ENCODE assay signal across 37 cellular contexts in the genomic region with DNA sequence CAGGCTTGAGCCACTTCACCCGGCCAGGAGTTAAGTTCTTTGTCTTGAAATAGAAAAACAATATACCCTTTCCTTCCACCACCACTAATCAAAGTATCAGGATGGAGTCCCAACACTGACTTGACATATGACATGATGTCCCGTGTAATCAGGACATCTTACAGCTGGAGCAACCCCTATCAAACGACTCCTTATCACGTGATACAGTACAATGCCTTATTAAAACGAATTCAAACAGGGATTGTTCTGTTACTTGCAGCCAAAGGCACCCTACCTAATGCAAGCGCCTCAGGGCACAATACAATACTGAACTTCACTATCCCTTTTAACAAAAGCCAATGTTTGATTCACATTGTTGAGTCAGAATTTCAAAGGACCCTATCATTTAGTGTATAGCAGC.
"Had no signal": no experiment of that assay in that cellular context is flagged by ENCODE, and none has a peak within 500 bp of the region (broad histone marks: within the 10 kb centered on the region; RNA-seq: fewer than 3 reads in every experiment).

No MANE protein-coding gene starts in this region.

- FAIRE-seq: bronchial epithelial cell, TTC549 had no signal

- H3K27me3 Mint-ChIP-seq: activated CD4-positive, alpha-beta T cell treated with anti-CD3 and anti-CD28 coated beads, Interleukin-2, amount 10 ng/mL, durations not matched to agents 24 days and 14 days; activated naive CD4-positive, alpha-beta T cell treated with anti-CD3 and anti-CD28 coated beads, Interleukin-2, amount 10 ng/mL, durations not matched to agents 7 days and 5 days had no signal

- H3K4me3 ChIP-seq: ascending aorta, cardiac muscle cell had no signal

- H3K9me3 Mint-ChIP-seq: activated B cell treated with CpG ODN at 0.5 μM for 24 hours; activated CD4-positive, alpha-beta memory T cell treated with anti-CD3 and anti-CD28 coated beads for 36 hours; activated CD4-positive, alpha-beta T cell treated with anti-CD3 and anti-CD28 coated beads, Interleukin-2, amount 10 ng/mL, durations not matched to agents 24 days and 14 days; activated CD8-positive, alpha-beta T cell treated with anti-CD3 and anti-CD28 coated beads for 36 hours; activated naive CD4-positive, alpha-beta T cell treated with anti-CD3 and anti-CD28 coated beads, Interleukin-2, amount 10 ng/mL, durations not matched to agents 7 days and 5 days; activated naive CD4-positive, alpha-beta T cell treated with anti-CD3 and anti-CD28 coated beads, Interleukin-2, amount 50 U/mL, for 24 hours; activated naive CD8-positive, alpha-beta T cell treated with anti-CD3 and anti-CD28 coated beads, Interleukin-2, amount 10 ng/mL, durations not matched to agents 7 days and 5 days; activated naive CD8-positive, alpha-beta T cell treated with anti-CD3 and anti-CD28 coated beads, Interleukin-2, amount 50 U/mL, for 24 hours; activated T-helper 2 cell treated with anti-CD3 and anti-CD28 coated beads, Interferon-gamma antibody, Interleukin-2, Interleukin-4, amounts not matched to agents 10 μg/mL and 5 μg/mL and 100 μg/mL, durations not matched to agents 14 hours and 24 hours and 36 hours; T-helper 1 cell treated with Interleukin-12 subunit alpha and Interleukin-12 subunit beta and Interleukin-4 antibody, amounts not matched to agents 30 μg/mL and 1 μg/mL, for 36 hours; T-helper 2 cell treated with Interferon-gamma antibody and Interleukin-4, amounts not matched to agents 5 μg/mL and 100 μg/mL, for 36 hours had no signal

- H3K27ac Mint-ChIP-seq: activated B cell treated with CpG ODN at 0.5 μM for 24 hours; activated CD4-positive, alpha-beta memory T cell treated with anti-CD3 and anti-CD28 coated beads for 36 hours; activated CD4-positive, alpha-beta T cell treated with anti-CD3 and anti-CD28 coated beads, Interleukin-2, amount 10 ng/mL, durations not matched to agents 24 days and 14 days; activated CD8-positive, alpha-beta T cell treated with anti-CD3 and anti-CD28 coated beads for 36 hours; activated naive CD4-positive, alpha-beta T cell treated with anti-CD3 and anti-CD28 coated beads, Interleukin-2, amount 10 ng/mL, durations not matched to agents 7 days and 5 days; activated naive CD4-positive, alpha-beta T cell treated with anti-CD3 and anti-CD28 coated beads, Interleukin-2, amount 50 U/mL, for 24 hours; activated naive CD8-positive, alpha-beta T cell; activated naive CD8-positive, alpha-beta T cell treated with anti-CD3 and anti-CD28 coated beads, Interleukin-2, amount 10 ng/mL, durations not matched to agents 7 days and 5 days; activated naive CD8-positive, alpha-beta T cell treated with anti-CD3 and anti-CD28 coated beads, Interleukin-2, amount 50 U/mL, for 24 hours; activated T-helper 2 cell treated with anti-CD3 and anti-CD28 coated beads, Interferon-gamma antibody, Interleukin-2, Interleukin-4, amounts not matched to agents 10 μg/mL and 5 μg/mL and 100 μg/mL, durations not matched to agents 14 hours and 24 hours and 36 hours; brain; T-helper 1 cell treated with Interleukin-12 subunit alpha and Interleukin-12 subunit beta and Interleukin-4 antibody, amounts not matched to agents 30 μg/mL and 1 μg/mL, for 36 hours; T-helper 2 cell treated with Interferon-gamma antibody and Interleukin-4, amounts not matched to agents 5 μg/mL and 100 μg/mL, for 36 hours had no signal

- H3K4me1 Mint-ChIP-seq: activated B cell treated with CpG ODN at 0.5 μM for 24 hours; activated CD4-positive, alpha-beta T cell treated with anti-CD3 and anti-CD28 coated beads, Interleukin-2, amount 10 ng/mL, durations not matched to agents 24 days and 14 days; activated naive CD4-positive, alpha-beta T cell treated with anti-CD3 and anti-CD28 coated beads, Interleukin-2, amount 10 ng/mL, durations not matched to agents 7 days and 5 days; activated naive CD4-positive, alpha-beta T cell treated with anti-CD3 and anti-CD28 coated beads, Interleukin-2, amount 50 U/mL, for 24 hours; activated naive CD8-positive, alpha-beta T cell treated with anti-CD3 and anti-CD28 coated beads, Interleukin-2, amount 10 ng/mL, durations not matched to agents 7 days and 5 days; activated naive CD8-positive, alpha-beta T cell treated with anti-CD3 and anti-CD28 coated beads, Interleukin-2, amount 50 U/mL, for 24 hours; central memory CD8-positive, alpha-beta T cell had no signal

- H3K4me1 ChIP-seq: ascending aorta had no signal

- H3K36me3 Mint-ChIP-seq: activated CD4-positive, alpha-beta memory T cell treated with anti-CD3 and anti-CD28 coated beads for 36 hours; activated naive CD4-positive, alpha-beta T cell treated with anti-CD3 and anti-CD28 coated beads, Interleukin-2, amount 10 ng/mL, durations not matched to agents 7 days and 5 days; activated naive CD4-positive, alpha-beta T cell treated with anti-CD3 and anti-CD28 coated beads, Interleukin-2, amount 50 U/mL, for 24 hours; activated naive CD8-positive, alpha-beta T cell; activated naive CD8-positive, alpha-beta T cell treated with anti-CD3 and anti-CD28 coated beads, Interleukin-2, amount 10 ng/mL, durations not matched to agents 7 days and 5 days; brain had no signal

- H3K36me3 ChIP-seq: ascending aorta, cardiac muscle cell had no signal

- DNase-seq: activated B cell treated with CpG ODN at 0.5 μM for 24 hours; activated CD4-positive, alpha-beta memory T cell treated with anti-CD3 and anti-CD28 coated beads for 36 hours; activated CD4-positive, alpha-beta T cell treated with anti-CD3 and anti-CD28 coated beads for 4 hours; activated CD4-positive, alpha-beta T cell treated with anti-CD3 and anti-CD28 coated beads, Interleukin-2, amount 10 ng/mL, durations not matched to agents 24 days and 14 days; activated CD4-positive, alpha-beta T cell treated with anti-CD3 and anti-CD28 coated beads, Interleukin-2, amount 50 U/mL, for 1 hour; activated CD4-positive, alpha-beta T cell treated with anti-CD3 and anti-CD28 coated beads, Interleukin-2, amount 50 U/mL, for 4 hours; activated CD4-positive, CD25-positive, alpha-beta regulatory T cell treated with anti-CD3 and anti-CD28 coated beads, Interleukin-2, amount 50 U/mL, for 72 hours; activated CD8-positive, alpha-beta memory T cell treated with anti-CD3 and anti-CD28 coated beads, Interleukin-2, amount 50 U/mL, for 4 hours; activated CD8-positive, alpha-beta T cell treated with anti-CD3 and anti-CD28 coated beads for 36 hours; activated effector memory CD4-positive, alpha-beta T cell treated with Interleukin-2 at 50 U/mL for 16 hours; activated gamma-delta T cell; activated naive CD4-positive, alpha-beta T cell treated with anti-CD3 and anti-CD28 coated beads, Interleukin-2, amount 10 ng/mL, durations not matched to agents 7 days and 5 days; activated naive CD4-positive, alpha-beta T cell treated with Interleukin-2 at 50 U/mL for 16 hours; activated naive CD8-positive, alpha-beta T cell treated with anti-CD3 and anti-CD28 coated beads, Interleukin-2, amount 10 ng/mL, durations not matched to agents 7 days and 5 days; activated naive CD8-positive, alpha-beta T cell treated with anti-CD3 and anti-CD28 coated beads, Interleukin-2, amount 50 U/mL, for 24 hours; activated T-cell treated with anti-CD3 and anti-CD28 coated beads for 4 hours; activated T-cell treated with anti-CD3 and anti-CD28 coated beads, Interleukin-2, amount 50 U/mL, for 1 hour; activated T-cell treated with anti-CD3 and anti-CD28 coated beads, Interleukin-2, amount 50 U/mL, for 48 hours; amygdala; anterior cingulate cortex; caudate nucleus; cerebellar nuclear complex; T-helper 1 cell; T-helper 2 cell; T-helper 9 cell had no signal

- H3K9me3 ChIP-seq: ascending aorta had no signal

- H3K27ac ChIP-seq: ascending aorta, cardiac muscle cell, VCaP had no signal

- H3K4me3 Mint-ChIP-seq: activated B cell treated with CpG ODN at 0.5 μM for 24 hours; activated CD4-positive, alpha-beta memory T cell treated with anti-CD3 and anti-CD28 coated beads for 36 hours; activated CD4-positive, alpha-beta T cell treated with anti-CD3 and anti-CD28 coated beads, Interleukin-2, amount 10 ng/mL, durations not matched to agents 24 days and 14 days; activated CD8-positive, alpha-beta T cell treated with anti-CD3 and anti-CD28 coated beads for 36 hours; activated naive CD4-positive, alpha-beta T cell treated with anti-CD3 and anti-CD28 coated beads, Interleukin-2, amount 10 ng/mL, durations not matched to agents 7 days and 5 days; activated naive CD4-positive, alpha-beta T cell treated with anti-CD3 and anti-CD28 coated beads, Interleukin-2, amount 50 U/mL, for 24 hours; activated naive CD8-positive, alpha-beta T cell; activated naive CD8-positive, alpha-beta T cell treated with anti-CD3 and anti-CD28 coated beads, Interleukin-2, amount 10 ng/mL, durations not matched to agents 7 days and 5 days; activated naive CD8-positive, alpha-beta T cell treated with anti-CD3 and anti-CD28 coated beads, Interleukin-2, amount 50 U/mL, for 24 hours; brain; central memory CD8-positive, alpha-beta T cell; T-helper 1 cell treated with Interleukin-12 subunit alpha and Interleukin-12 subunit beta and Interleukin-4 antibody, amounts not matched to agents 30 μg/mL and 1 μg/mL, for 36 hours; T-helper 2 cell treated with Interferon-gamma antibody and Interleukin-4, amounts not matched to agents 5 μg/mL and 100 μg/mL, for 36 hours had no signal

- H3K27me3 ChIP-seq: ascending aorta, cardiac muscle cell had no signal

- ATAC-seq: activated CD8-positive, alpha-beta T cell treated with anti-CD3 and anti-CD28 coated beads for 36 hours; activated naive CD8-positive, alpha-beta T cell treated with anti-CD3 and anti-CD28 coated beads, Interleukin-2, amount 50 U/mL, for 24 hours had no signal
